In genomic region chr1:149811890-149812829, GRCh38 we compare ENCODE assay signal across 8 cellular contexts. TPM values are rescaled to one million over a fixed set of nuclear protein-coding genes. Genes with fewer than 3 reads are reported as not detected.
DNase-seq lines count a peak whose midpoint lies in the region; ATAC-seq, FAIRE-seq and TF ChIP-seq lines count a peak whose summit lies in the region.
"Not testable (repeated sequence)": the region's sequence is repeated elsewhere in the genome, so short reads cannot be mapped to it uniquely, and the experiment has no call there.

No MANE protein-coding gene starts in this region.

- ATAC-seq in HG03439 (IDR thresholded peaks at IDR 0.05; ENCODE audit: unreplicated experiment) (peak; percentile 75), left colon (peak; percentile 89)

- DNase-seq in Ammon's horn (ENCODE audit: low spot score), result peak; percentile 95
- DNase-seq in NCI-H510A treated with DMSO at 0.1 percent for 48 hours (lab: John Stamatoyannopoulos, UW), result peak; percentile 80
- DNase-seq in activated CD4-positive, alpha-beta T cell treated with anti-CD3 and anti-CD28 coated beads for 24 hours (ENCODE audit: low read depth in 2 of 2), result peak; percentile 55 to 66
- DNase-seq in left colon, result peak; percentile 76 to 84
- DNase-seq in stimulated activated CD4-positive, alpha-beta T cell treated with anti-CD3 and anti-CD28 coated beads, Interleukin-1b, Interleukin-23, amount 100 ng/mL, for 1 hour (ENCODE audit: low read depth in 2 of 2), result peak; percentile 37 to 55

- FAIRE-seq in colon (lab: Jason Lieb, UNC), result peak; percentile 60

- TF ChIP-seq POLR2A in GM19193 (IDR thresholded peaks at IDR 0.05; ENCODE audit: extremely low read depth, insufficient read depth, insufficient read length), result peak; percentile 78

- intact Hi-C loops in left colon (cut with DNase I, micrococcal nuclease), result not testable (repeated sequence)

RNA-seq across cellular contexts. Expression of gene FCGR1A, which starts 29.7 kb away (rescaled TPM):
- total RNA-seq in left colon, result 1 to 10 TPM in 1 of 2 donors, not detected in 1; 3.5 TPM

Comparison
In these comparisons a context has a peak if more than half of its experiments do, and no peak if none do; other contexts are left out.
1. Peak in every context shown above with its lines: DNase-seq and ATAC-seq.